Comparison of ENCODE assay signal across 9 cellular contexts in the genomic region with DNA sequence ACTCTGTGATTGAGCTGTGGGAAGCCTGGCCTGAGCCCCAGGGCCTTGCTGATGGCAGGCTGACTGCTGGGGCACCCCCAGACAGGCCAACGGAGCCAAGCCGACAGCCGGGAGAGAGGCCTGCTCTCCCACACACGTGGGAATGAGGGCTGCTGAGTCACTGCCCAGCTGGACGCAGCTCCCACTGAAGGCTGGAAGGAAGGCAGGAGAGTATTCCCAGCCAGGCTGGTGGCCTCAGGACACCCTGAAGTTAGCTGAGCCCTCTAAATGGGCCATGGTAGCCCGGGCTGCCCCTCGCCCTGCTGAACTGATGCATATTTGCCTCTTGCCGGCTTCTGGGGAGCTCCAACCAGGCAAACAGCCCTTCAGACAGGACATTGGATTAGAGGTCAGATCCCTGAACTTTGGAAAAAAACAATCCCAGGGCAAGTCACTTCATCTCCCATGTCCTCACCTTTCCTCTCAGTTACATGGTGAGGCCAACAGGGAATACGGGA.
A peak's percentile ranks its signal among the peaks of the same experiment; 100 is the strongest.
DNase-seq lines count a peak whose midpoint lies in the region; ATAC-seq and TF ChIP-seq lines count a peak whose summit lies in the region.
"Had no signal": no experiment of that assay in that cellular context is flagged by ENCODE, and none has a peak within 500 bp of the region (broad histone marks: within the 10 kb centered on the region; RNA-seq: fewer than 3 reads in every experiment).

No MANE protein-coding gene starts in this region.

- H3K4me3 ChIP-seq in liver (ENCODE audit: low read depth in 1 of 3, low read length in 3 of 3) (no peak overlapping the region), thymus (ENCODE audit: low read length) (no peak overlapping the region)

- H3K4me1 ChIP-seq in liver (ENCODE audit: control insufficient read depth in 4 of 4, insufficient read depth in 4 of 4, low read length in 3 of 4), result peaks cover 10 to 50% (median 36%) of the 10 kb centered on the region in 4 donors
- H3K4me1 ChIP-seq in thymus (ENCODE audit: control insufficient read depth, insufficient read depth, low read length), result no peaks in the 10 kb centered on the region

- H3K4me3 Mint-ChIP-seq in activated CD4-positive, alpha-beta T cell treated with anti-CD3 and anti-CD28 coated beads for 36 hours, result no peak overlapping the region
- H3K4me3 Mint-ChIP-seq: activated naive CD8-positive, alpha-beta T cell had no signal

- 32% methylated on average over 9 of the region's 9 CpGs for WGBS in liver
- 93% methylated on average over 9 of the region's 9 CpGs for WGBS in thymus

- H3K9me3 Mint-ChIP-seq in activated CD4-positive, alpha-beta T cell treated with anti-CD3 and anti-CD28 coated beads for 36 hours (ENCODE audit: low read depth), result peaks cover 2% of the 10 kb centered on the region

- no peaks in the 10 kb centered on the region for H3K27me3 ChIP-seq in liver (ENCODE audit: control insufficient read depth in 4 of 4, insufficient read depth in 4 of 4, low read length in 3 of 4)
- no peaks in the 10 kb centered on the region for H3K27me3 ChIP-seq in thymus (ENCODE audit: control insufficient read depth, insufficient read depth)

- no peaks in the 10 kb centered on the region for H3K36me3 ChIP-seq in liver (ENCODE audit: control insufficient read depth in 4 of 4, insufficient read depth in 3 of 4, low read depth in 1 of 4, low read length in 3 of 4)
- no peaks in the 10 kb centered on the region for H3K36me3 ChIP-seq in thymus (ENCODE audit: control insufficient read depth, insufficient read depth)

- H3K36me3 Mint-ChIP-seq in activated CD4-positive, alpha-beta T cell treated with anti-CD3 and anti-CD28 coated beads for 36 hours (ENCODE audit: low read depth), result no peaks in the 10 kb centered on the region

- peak overlapping the region in 1 of 2 donors; percentile 10 for H3K9ac ChIP-seq in liver (ENCODE audit: low read depth in 1 of 2, low read length in 2 of 2)

- H3K9me3 ChIP-seq in liver (ENCODE audit: control insufficient read depth in 4 of 4, low read length in 3 of 4) (no peaks in the 10 kb centered on the region), thymus (ENCODE audit: control insufficient read depth) (no peaks in the 10 kb centered on the region)

- ATAC-seq in GM21423 (IDR thresholded peaks at IDR 0.05; ENCODE audit: unreplicated experiment), result no peak
- no peak for ATAC-seq in activated CD4-positive, alpha-beta T cell treated with anti-CD3 and anti-CD28 coated beads for 36 hours
- no peak for ATAC-seq in HG02610 (IDR thresholded peaks at IDR 0.05; ENCODE audit: unreplicated experiment)

- intact Hi-C loops in activated CD4-positive, alpha-beta T cell treated with anti-CD3 and anti-CD28 coated beads for 36 hours (cut with DNase I, micrococcal nuclease), result no loop called here

- CTCF ChIA-PET in activated CD4-positive, alpha-beta T cell treated with anti-CD3 and anti-CD28 coated beads for 36 hours (lab: Charles Lee), result no interaction called here

- POLR2A ChIA-PET in activated CD4-positive, alpha-beta T cell treated with anti-CD3 and anti-CD28 coated beads for 36 hours (lab: Charles Lee), result no interaction called here

- peak in 1 of 2 donors; percentile 9 for TF ChIP-seq RAD21 in liver (IDR thresholded peaks at IDR 0.05)

- H3K27ac Mint-ChIP-seq in activated CD4-positive, alpha-beta T cell treated with anti-CD3 and anti-CD28 coated beads for 36 hours, result no peak overlapping the region

- DNase-seq in HT1080 (ENCODE audit: low read depth), result peak; percentile 79
- peak in 52 of 61 donors; percentile 11 to 85 (median 50) for DNase-seq in caudate nucleus (lab: John Stamatoyannopoulos, UW)
- DNase-seq in NCI-H187 treated with DMSO at 0.1 percent for 48 hours (lab: John Stamatoyannopoulos, UW), result no peak
- DNase-seq in activated CD4-positive, alpha-beta T cell treated with anti-CD3 and anti-CD28 coated beads for 36 hours, result no peak

- H3K27ac ChIP-seq in caudate nucleus (ENCODE audit: low read depth, low read length), result no peak overlapping the region
- peak overlapping the region; percentile 86 to 89 for H3K27ac ChIP-seq in liver (ENCODE audit: low read depth in 1 of 2, low read length in 2 of 2)
- H3K27ac ChIP-seq in thymus (ENCODE audit: low read depth), result peak overlapping the region; percentile 22

- TF ChIP-seq CTCF in liver (IDR thresholded peaks at IDR 0.05; ENCODE audit: low read depth, low read length, missing input control), result no peak

- H3K4me1 Mint-ChIP-seq in activated CD4-positive, alpha-beta T cell treated with anti-CD3 and anti-CD28 coated beads for 36 hours, result peaks cover 4% of the 10 kb centered on the region

- H3K27me3 Mint-ChIP-seq in activated CD4-positive, alpha-beta T cell treated with anti-CD3 and anti-CD28 coated beads for 36 hours, result no peaks in the 10 kb centered on the region
- H3K27me3 Mint-ChIP-seq: activated naive CD8-positive, alpha-beta T cell had no signal

TF ChIP-seq in liver, 16 proteins besides CTCF, POLR2A, EP300 and RAD21:
- TF ChIP-seq HNF4A (conservative IDR thresholded peaks at IDR 0.05) (peak; percentile 86 to 89), TAF1 (conservative IDR thresholded peaks at IDR 0.05) (no peak), NR2F2 (IDR thresholded peaks at IDR 0.05) (peak; percentile 47), RXRA (IDR thresholded peaks at IDR 0.05) (peak in 1 of 2 donors; percentile 83), SP1 (IDR thresholded peaks at IDR 0.05) (peak; percentile 79), GABPA (IDR thresholded peaks at IDR 0.05 in 1 of 2, conservative IDR thresholded peaks at IDR 0.05 in 1 of 2) (no peak), HNF4G (IDR thresholded peaks at IDR 0.05) (peak; percentile 66), JUND (IDR thresholded peaks at IDR 0.05) (peak in 1 of 2 donors; percentile 40), FOXA1 (IDR thresholded peaks at IDR 0.05) (no peak), YY1 (IDR thresholded peaks at IDR 0.05) (peak; percentile 50)
- TF ChIP-seq, protein P1, sequence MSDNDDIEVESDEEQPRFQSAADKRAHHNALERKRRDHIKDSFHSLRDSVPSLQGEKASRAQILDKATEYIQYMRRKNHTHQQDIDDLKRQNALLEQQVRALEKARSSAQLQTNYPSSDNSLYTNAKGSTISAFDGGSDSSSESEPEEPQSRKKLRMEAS (IDR thresholded peaks at IDR 0.05), result peak; percentile 12
- TF ChIP-seq, protein P2, sequence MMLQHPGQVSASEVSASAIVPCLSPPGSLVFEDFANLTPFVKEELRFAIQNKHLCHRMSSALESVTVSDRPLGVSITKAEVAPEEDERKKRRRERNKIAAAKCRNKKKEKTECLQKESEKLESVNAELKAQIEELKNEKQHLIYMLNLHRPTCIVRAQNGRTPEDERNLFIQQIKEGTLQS (IDR thresholded peaks at IDR 0.05), result no peak
- TF ChIP-seq, protein P3, sequence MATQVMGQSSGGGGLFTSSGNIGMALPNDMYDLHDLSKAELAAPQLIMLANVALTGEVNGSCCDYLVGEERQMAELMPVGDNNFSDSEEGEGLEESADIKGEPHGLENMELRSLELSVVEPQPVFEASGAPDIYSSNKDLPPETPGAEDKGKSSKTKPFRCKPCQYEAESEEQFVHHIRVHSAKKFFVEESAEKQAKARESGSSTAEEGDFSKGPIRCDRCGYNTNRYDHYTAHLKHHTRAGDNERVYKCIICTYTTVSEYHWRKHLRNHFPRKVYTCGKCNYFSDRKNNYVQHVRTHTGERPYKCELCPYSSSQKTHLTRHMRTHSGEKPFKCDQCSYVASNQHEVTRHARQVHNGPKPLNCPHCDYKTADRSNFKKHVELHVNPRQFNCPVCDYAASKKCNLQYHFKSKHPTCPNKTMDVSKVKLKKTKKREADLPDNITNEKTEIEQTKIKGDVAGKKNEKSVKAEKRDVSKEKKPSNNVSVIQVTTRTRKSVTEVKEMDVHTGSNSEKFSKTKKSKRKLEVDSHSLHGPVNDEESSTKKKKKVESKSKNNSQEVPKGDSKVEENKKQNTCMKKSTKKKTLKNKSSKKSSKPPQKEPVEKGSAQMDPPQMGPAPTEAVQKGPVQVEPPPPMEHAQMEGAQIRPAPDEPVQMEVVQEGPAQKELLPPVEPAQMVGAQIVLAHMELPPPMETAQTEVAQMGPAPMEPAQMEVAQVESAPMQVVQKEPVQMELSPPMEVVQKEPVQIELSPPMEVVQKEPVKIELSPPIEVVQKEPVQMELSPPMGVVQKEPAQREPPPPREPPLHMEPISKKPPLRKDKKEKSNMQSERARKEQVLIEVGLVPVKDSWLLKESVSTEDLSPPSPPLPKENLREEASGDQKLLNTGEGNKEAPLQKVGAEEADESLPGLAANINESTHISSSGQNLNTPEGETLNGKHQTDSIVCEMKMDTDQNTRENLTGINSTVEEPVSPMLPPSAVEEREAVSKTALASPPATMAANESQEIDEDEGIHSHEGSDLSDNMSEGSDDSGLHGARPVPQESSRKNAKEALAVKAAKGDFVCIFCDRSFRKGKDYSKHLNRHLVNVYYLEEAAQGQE (IDR thresholded peaks at IDR 0.05), result peak; percentile 22

Comparison
In these comparisons a context has a peak if more than half of its experiments do, and no peak if none do; other contexts are left out.
1. DNase-seq: peak in HT1080 (single experiment) and caudate nucleus (52 of 61); none in NCI-H187 treated with DMSO at 0.1 percent for 48 hours (single experiment) and activated CD4-positive, alpha-beta T cell treated with anti-CD3 and anti-CD28 coated beads for 36 hours (single experiment).